In the genomic region with DNA sequence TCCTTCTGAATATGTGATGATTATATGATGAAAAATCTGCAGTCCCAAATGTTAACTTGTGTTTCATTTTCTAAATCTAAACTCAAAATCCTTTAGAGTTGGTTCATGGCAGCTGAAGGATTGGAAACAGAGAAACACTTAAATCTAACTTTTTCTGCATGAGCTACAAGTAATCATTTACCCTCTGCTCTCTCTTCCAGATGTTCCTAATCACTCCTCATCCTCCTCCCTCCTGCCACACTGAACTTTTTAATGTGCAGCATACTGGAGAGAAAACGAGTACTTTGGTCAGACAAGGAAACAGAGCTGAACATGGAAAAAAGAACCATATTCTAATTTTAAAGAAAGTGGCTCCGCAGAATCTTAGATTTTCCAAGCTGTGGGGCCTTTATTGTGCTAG, we compare ENCODE assay signal across 23 cellular contexts.
DNase-seq lines count a peak whose midpoint lies in the region; ATAC-seq and TF ChIP-seq lines count a peak whose summit lies in the region.
"Had no signal": no experiment of that assay in that cellular context is flagged by ENCODE, and none has a peak within 500 bp of the region (broad histone marks: within the 10 kb centered on the region; RNA-seq: fewer than 3 reads in every experiment).

No MANE protein-coding gene starts in this region.

- H3K9me3 ChIP-seq in right atrium auricular region (no peaks in the 10 kb centered on the region), fibroblast of lung (ENCODE audit: control insufficient read depth, insufficient read depth, low read depth, low read length) (no peaks in the 10 kb centered on the region)
- H3K9me3 ChIP-seq: BLaER1 had no signal

- peak overlapping the region; percentile 32 for H3K4me2 ChIP-seq in fibroblast of lung (ENCODE audit: extremely low read depth, insufficient read depth, low read length)
- H3K4me2 ChIP-seq: BLaER1 had no signal

- H3K27ac ChIP-seq in right atrium auricular region, result no peak overlapping the region
- peak overlapping the region; percentile 18 for H3K27ac ChIP-seq in fibroblast of lung (ENCODE audit: insufficient read depth, low read length)
- H3K27ac ChIP-seq: BLaER1 had no signal

- peaks cover 29% of the 10 kb centered on the region for H3K4me1 Mint-ChIP-seq in nephron
- H3K4me1 Mint-ChIP-seq: CD4-positive, CD25-positive, alpha-beta regulatory T cell had no signal

- no peaks in the 10 kb centered on the region for H3K36me3 Mint-ChIP-seq in nephron (ENCODE audit: low read depth)
- H3K36me3 Mint-ChIP-seq: CD4-positive, CD25-positive, alpha-beta regulatory T cell had no signal

- H3K4me3 ChIP-seq in right atrium auricular region (no peak overlapping the region), fibroblast of lung (replicated peaks in 1 of 4; ENCODE audit: control extremely low read depth in 1 of 4, insufficient read depth in 1 of 4, low read depth in 3 of 4, low read length in 4 of 4) (no peak overlapping the region)
- H3K4me3 ChIP-seq: BLaER1, K562 had no signal

- peak overlapping the region in 1 of 3 experiments; percentile 19 for H3K4me3 Mint-ChIP-seq in nephron
- H3K4me3 Mint-ChIP-seq: CD4-positive, CD25-positive, alpha-beta regulatory T cell had no signal

- no peak overlapping the region for H3K9ac ChIP-seq in fibroblast of lung (ENCODE audit: insufficient read depth, low read length)
- H3K9ac ChIP-seq: BLaER1 had no signal

- H4K20me1 ChIP-seq in fibroblast of lung (ENCODE audit: control insufficient read depth, extremely low read depth, insufficient read depth, low read length), result no peaks in the 10 kb centered on the region
- H4K20me1 ChIP-seq: BLaER1 had no signal

- no peaks in the 10 kb centered on the region for H3K4me1 ChIP-seq in right atrium auricular region
- peaks cover 11% of the 10 kb centered on the region for H3K4me1 ChIP-seq in fibroblast of lung (ENCODE audit: control insufficient read depth, extremely low read depth, insufficient read depth, low read length)
- H3K4me1 ChIP-seq: BLaER1 had no signal

- H3K27me3 Mint-ChIP-seq in nephron (ENCODE audit: low read depth), result no peaks in the 10 kb centered on the region
- H3K27me3 Mint-ChIP-seq: CD4-positive, CD25-positive, alpha-beta regulatory T cell had no signal

- H3K79me2 ChIP-seq in fibroblast of lung (ENCODE audit: control insufficient read depth, insufficient read depth, low read length), result no peaks in the 10 kb centered on the region

- peak; percentile 60 for ATAC-seq in left ventricle myocardium superior
- ATAC-seq in HG03457 (IDR thresholded peaks at IDR 0.05; ENCODE audit: unreplicated experiment), result no peak
- no peak for ATAC-seq in HG03135 (IDR thresholded peaks at IDR 0.05; ENCODE audit: unreplicated experiment)
- ATAC-seq: HepG2, K562, PC-3 had no signal

- H2AFZ ChIP-seq in fibroblast of lung (ENCODE audit: low read length), result peak overlapping the region; percentile 22

- DNase-seq in left ventricle myocardium superior (no peak), right atrium auricular region (ENCODE audit: low spot score) (no peak), fibroblast of lung (ENCODE audit: low read depth in 2 of 2) (peak in 1 of 2 donors; percentile 57), NCI-H1436 (lab: John Stamatoyannopoulos, UW) (no peak)
- DNase-seq: 8988T; ACHN; CD4-positive, CD25-positive, alpha-beta regulatory T cell; H7; Kasumi-1; NCI-H1092 treated with DMSO at 0.1 percent for 48 hours; NCI-H146; NCI-H1930; NCI-H446; NCI-H524 treated with DMSO at 0.1 percent for 48 hours; NCI-H82; NK-92 treated with Interleukin-12 subunit alpha and Interleukin-12 subunit beta, amount 100 ng/mL, for 24 hours; PC-3 had no signal

- intact Hi-C loops in left ventricle myocardium superior (cut with micrococcal nuclease), result no loop called here

- H3K27me3 ChIP-seq in right atrium auricular region, result no peaks in the 10 kb centered on the region
- H3K27me3 ChIP-seq in fibroblast of lung (ENCODE audit: control insufficient read depth, insufficient read depth, low read length), result no peaks in the 10 kb centered on the region
- H3K27me3 ChIP-seq: BLaER1 had no signal

- H3K36me3 ChIP-seq in right atrium auricular region (no peaks in the 10 kb centered on the region), fibroblast of lung (ENCODE audit: control insufficient read depth, insufficient read depth, low read length) (no peaks in the 10 kb centered on the region)
- H3K36me3 ChIP-seq: BLaER1 had no signal

- H3K9me3 Mint-ChIP-seq in nephron, result peaks cover 8% of the 10 kb centered on the region

- TF ChIP-seq CTCF in right atrium auricular region (IDR thresholded peaks at IDR 0.05) (no peak), fibroblast of lung (conservative IDR thresholded peaks at IDR 0.05 in 1 of 2, IDR thresholded peaks at IDR 0.05 in 1 of 2; ENCODE audit: low read depth in 1 of 2, low read length in 2 of 2) (no peak), nephron (IDR thresholded peaks at IDR 0.05; ENCODE audit: unreplicated experiment in 3 of 3) (no peak)

- peak overlapping the region; percentile 82 to 87 (median 86) for H3K27ac Mint-ChIP-seq in nephron
- H3K27ac Mint-ChIP-seq: CD4-positive, CD25-positive, alpha-beta regulatory T cell had no signal
